ENCODE assay signal across 20 cellular contexts in genomic region chr1:30991852-30992606, GRCh38.
DNase-seq lines count a peak whose midpoint lies in the region; ATAC-seq, FAIRE-seq and TF ChIP-seq lines count a peak whose summit lies in the region.
"Had no signal": no experiment of that assay in that cellular context is flagged by ENCODE, and none has a peak within 500 bp of the region (broad histone marks: within the 10 kb centered on the region; RNA-seq: fewer than 3 reads in every experiment).

No MANE protein-coding gene starts in this region.

- H3K27ac ChIP-seq in CD8-positive, alpha-beta T cell (ENCODE audit: low read depth, low read length) = no peak overlapping the region
- no peak overlapping the region for H3K27ac ChIP-seq in H9 (ENCODE audit: insufficient read length, low read depth, low read length)
- no peak overlapping the region for H3K27ac ChIP-seq in WERI-Rb-1
- H3K27ac ChIP-seq: thyroid gland had no signal

- no peak overlapping the region for H4K8ac ChIP-seq in H9 (replicated peaks; ENCODE audit: insufficient read length, low read depth, low read length)

- H4K5ac ChIP-seq in H9 (ENCODE audit: insufficient read length, low read depth, low read length) = no peak overlapping the region

- no peak overlapping the region for H3K4me2 ChIP-seq in H9 (ENCODE audit: insufficient read depth, insufficient read length, low read length)

- H3K4me1 ChIP-seq in CD8-positive, alpha-beta T cell (ENCODE audit: insufficient read depth, low read length) = peaks cover 8% of the 10 kb centered on the region
- no peaks in the 10 kb centered on the region for H3K4me1 ChIP-seq in H9 (ENCODE audit: insufficient read depth, low read length)

- no peaks in the 10 kb centered on the region for H4K20me1 ChIP-seq in H9 (ENCODE audit: control insufficient read depth, insufficient read depth, insufficient read length)

- no peaks in the 10 kb centered on the region for H3K9me3 Mint-ChIP-seq in CD8-positive, alpha-beta T cell
- H3K9me3 Mint-ChIP-seq in H9 = no peaks in the 10 kb centered on the region
- H3K9me3 Mint-ChIP-seq in central memory CD8-positive, alpha-beta T cell = no peaks in the 10 kb centered on the region
- no peaks in the 10 kb centered on the region for H3K9me3 Mint-ChIP-seq in nephron progenitor cell
- H3K9me3 Mint-ChIP-seq: activated T-helper 17 cell treated with anti-CD3 and anti-CD28 coated beads, Interleukin-2, amount 50 U/mL, for 72 hours; stimulated activated effector memory CD8-positive, alpha-beta T cell treated with anti-CD3 and anti-CD28 coated beads, Interleukin-12 subunit alpha, Interleukin-12 subunit beta, amount 100 ng/mL, for 72 hours; WTC11 had no signal

- no peak overlapping the region for H3K18ac ChIP-seq in H9 (ENCODE audit: insufficient read length, low read depth, low read length)

- H3K27ac Mint-ChIP-seq in CD8-positive, alpha-beta T cell = peak overlapping the region; percentile 60
- H3K27ac Mint-ChIP-seq in H9 (peak overlapping the region in 2 of 3 experiments; percentile 33 to 62; a peak in 3 of 7 replicates), nephron progenitor cell (peak overlapping the region; percentile 53)
- H3K27ac Mint-ChIP-seq in central memory CD8-positive, alpha-beta T cell (ENCODE audit: low read depth) = peak overlapping the region; percentile 16
- H3K27ac Mint-ChIP-seq: activated T-helper 17 cell treated with anti-CD3 and anti-CD28 coated beads, Interleukin-2, amount 50 U/mL, for 72 hours; T-helper 1 cell treated with Interleukin-12 subunit alpha and Interleukin-12 subunit beta and Interleukin-4 antibody, amounts not matched to agents 30 μg/mL and 1 μg/mL, for 36 hours; WTC11 had no signal

- no peak overlapping the region for H2AK5ac ChIP-seq in H9 (ENCODE audit: insufficient read length, low read length)

- intact Hi-C loops in CD8-positive, alpha-beta T cell (cut with DNase I, micrococcal nuclease) = no loop called here

- no peak for FAIRE-seq in GM12891 (lab: Jason Lieb, UNC)
- FAIRE-seq: HTR-8/SVneo had no signal

- H3K79me2 ChIP-seq in H9 (ENCODE audit: insufficient read depth, low read length) = peaks cover 21% of the 10 kb centered on the region

- H2AFZ ChIP-seq in H9 (ENCODE audit: low read length) = no peak overlapping the region

- WGBS in H9 (ENCODE audit: extremely low coverage, insufficient read length, low lambda C conversion rate) = no CpG with 5 or more reads among the region's 6 CpGs

- H3K4me1 Mint-ChIP-seq in CD8-positive, alpha-beta T cell (ENCODE audit: low read depth) = peaks cover 79% of the 10 kb centered on the region
- H3K4me1 Mint-ChIP-seq in H9 (peaks cover 29 to 34% of the 10 kb centered on the region in 2 experiments), nephron progenitor cell (peaks cover 43% of the 10 kb centered on the region)
- H3K4me1 Mint-ChIP-seq in central memory CD8-positive, alpha-beta T cell = peaks cover 60% of the 10 kb centered on the region

- no peaks in the 10 kb centered on the region for H3K27me3 ChIP-seq in CD8-positive, alpha-beta T cell (ENCODE audit: insufficient read depth, low read length)
- no peaks in the 10 kb centered on the region for H3K27me3 ChIP-seq in H9 (ENCODE audit: insufficient read depth, low read length)
- no peaks in the 10 kb centered on the region for H3K27me3 ChIP-seq in WERI-Rb-1 (ENCODE audit: insufficient read depth, low read depth, severe bottlenecking)
- H3K27me3 ChIP-seq: thyroid gland had no signal

- no peak overlapping the region for H2BK20ac ChIP-seq in H9 (ENCODE audit: low read depth, low read length, poor library complexity, severe bottlenecking)

- H2BK5ac ChIP-seq in H9 (ENCODE audit: insufficient read length, low read length) = no peak overlapping the region

- no peak for DNase-seq in CD8-positive, alpha-beta T cell
- no peak for DNase-seq in H9
- DNase-seq in central memory CD8-positive, alpha-beta T cell (ENCODE audit: low spot score in 2 of 2) = no peak
- DNase-seq in nephron progenitor cell = no peak
- DNase-seq in GM12891 (ENCODE audit: insufficient read length, low spot score) = no peak
- DNase-seq in NCI-H2107 (lab: John Stamatoyannopoulos, UW) = no peak
- no peak for DNase-seq in WERI-Rb-1
- DNase-seq: COR-L47, left colon, mucosa of descending colon, NCI-H1105 treated with DMSO at 0.1 percent for 48 hours, NCI-H526, right cardiac atrium, thyroid gland had no signal

- H3K4ac ChIP-seq in H9 (ENCODE audit: low read depth, low read length) = no peak overlapping the region

- H3K23me2 ChIP-seq in H9 (ENCODE audit: insufficient read length, low read depth, low read length, poor library complexity, severe bottlenecking) = no peaks in the 10 kb centered on the region

- H3K9ac ChIP-seq in H9 (ENCODE audit: extremely low read depth, insufficient read length, low read length) = no peak overlapping the region

- POLR2A ChIA-PET in CD8-positive, alpha-beta T cell (lab: Charles Lee) = no interaction called here

- CTCF ChIA-PET in CD8-positive, alpha-beta T cell (lab: Charles Lee) = interaction anchor here (1.3 kb wide), 1 partner anchor 190 kb away, joined by 4 read pairs; no protein-coding TSS in a partner anchor

- no peak for TF ChIP-seq POLR2A in GM12891 (IDR thresholded peaks at IDR 0.05; ENCODE audit: low read depth, low read length)

- H2BK15ac ChIP-seq in H9 (ENCODE audit: low read depth, low read length) = no peak overlapping the region

- no peak overlapping the region for H2BK120ac ChIP-seq in H9 (ENCODE audit: low read depth, low read length, poor library complexity, severe bottlenecking)

- H2BK12ac ChIP-seq in H9 (ENCODE audit: insufficient read length, low read depth, low read length) = no peak overlapping the region

- peaks cover 3% of the 10 kb centered on the region for H3K79me1 ChIP-seq in H9 (ENCODE audit: insufficient read depth, low read depth, low read length, poor library complexity, severe bottlenecking)

- no peak overlapping the region for H3K4me3 Mint-ChIP-seq in CD8-positive, alpha-beta T cell
- no peak overlapping the region for H3K4me3 Mint-ChIP-seq in H9
- H3K4me3 Mint-ChIP-seq in central memory CD8-positive, alpha-beta T cell = no peak overlapping the region
- no peak overlapping the region for H3K4me3 Mint-ChIP-seq in nephron progenitor cell
- H3K4me3 Mint-ChIP-seq: activated T-helper 17 cell treated with anti-CD3 and anti-CD28 coated beads, Interleukin-2, amount 50 U/mL, for 72 hours; stimulated activated effector memory CD8-positive, alpha-beta T cell treated with anti-CD3 and anti-CD28 coated beads, Interleukin-12 subunit alpha, Interleukin-12 subunit beta, amount 100 ng/mL, for 72 hours; T-helper 1 cell treated with Interleukin-12 subunit alpha and Interleukin-12 subunit beta and Interleukin-4 antibody, amounts not matched to agents 30 μg/mL and 1 μg/mL, for 36 hours; WTC11 had no signal

- H4K91ac ChIP-seq in H9 (ENCODE audit: insufficient read length, low read depth, low read length) = no peak overlapping the region

- no peak overlapping the region for H3K23ac ChIP-seq in H9 (ENCODE audit: insufficient read length, low read depth, low read length)

- no peak for ATAC-seq in CD8-positive, alpha-beta T cell
- ATAC-seq in central memory CD8-positive, alpha-beta T cell (replicated peaks; ENCODE audit: extremely low read depth, poor library complexity, severe bottlenecking) = no peak
- ATAC-seq: activated T-helper 17 cell treated with anti-CD3 and anti-CD28 coated beads, Interleukin-2, amount 50 U/mL, for 72 hours; esophagus mucosa; left colon; mucosa of descending colon; stimulated activated effector memory CD8-positive, alpha-beta T cell treated with anti-CD3 and anti-CD28 coated beads, Interleukin-12 subunit alpha, Interleukin-12 subunit beta, amount 100 ng/mL, for 72 hours; WTC11 had no signal

- peaks cover 82% of the 10 kb centered on the region for H3K36me3 Mint-ChIP-seq in CD8-positive, alpha-beta T cell
- H3K36me3 Mint-ChIP-seq in H9 (ENCODE audit: insufficient read depth in 1 of 3, low read depth in 3 of 3) (peaks cover 19 to 68% (median 49%) of the 10 kb centered on the region in 3 experiments; a peak in 6 of 7 replicates), nephron progenitor cell (ENCODE audit: low read depth) (peaks cover 84% of the 10 kb centered on the region)
- H3K36me3 Mint-ChIP-seq in central memory CD8-positive, alpha-beta T cell (ENCODE audit: insufficient read depth) = peaks cover 46% of the 10 kb centered on the region

- H3T11ph ChIP-seq in H9 (ENCODE audit: low read length) = no peak overlapping the region

- H3K36me3 ChIP-seq in CD8-positive, alpha-beta T cell (ENCODE audit: insufficient read depth, low read length) = peaks cover 35% of the 10 kb centered on the region
- H3K36me3 ChIP-seq in WERI-Rb-1 = peaks cover 87% of the 10 kb centered on the region

- H3K56ac ChIP-seq in H9 (ENCODE audit: insufficient read length, low read depth, low read length) = no peak overlapping the region

- H3K9me3 ChIP-seq in CD8-positive, alpha-beta T cell (ENCODE audit: low read length) = no peaks in the 10 kb centered on the region
- no peaks in the 10 kb centered on the region for H3K9me3 ChIP-seq in H9 (ENCODE audit: control insufficient read depth, low read depth, low read length)
- no peaks in the 10 kb centered on the region for H3K9me3 ChIP-seq in WERI-Rb-1 (ENCODE audit: severe bottlenecking)
- H3K9me3 ChIP-seq: mucosa of descending colon, thyroid gland had no signal

- no peak overlapping the region for H3K4me3 ChIP-seq in CD8-positive, alpha-beta T cell (ENCODE audit: low read depth, low read length)
- H3K4me3 ChIP-seq in WERI-Rb-1 (ENCODE audit: low read depth, low read length) = no peak overlapping the region
- H3K4me3 ChIP-seq: mucosa of descending colon, thyroid gland had no signal

- no peak for TF ChIP-seq CTCF in CD8-positive, alpha-beta T cell (IDR thresholded peaks at IDR 0.05)
- no peak for TF ChIP-seq CTCF in H9 (conservative IDR thresholded peaks at IDR 0.05)
- TF ChIP-seq CTCF in nephron progenitor cell (IDR thresholded peaks at IDR 0.05) = no peak
- TF ChIP-seq CTCF in WERI-Rb-1 (IDR thresholded peaks at IDR 0.05; ENCODE audit: low read depth, low read length) = no peak

- H3K14ac ChIP-seq in H9 (ENCODE audit: insufficient read depth, low read length) = no peak overlapping the region

- no peaks in the 10 kb centered on the region for H3K27me3 Mint-ChIP-seq in CD8-positive, alpha-beta T cell (ENCODE audit: low read depth)
- H3K27me3 Mint-ChIP-seq in H9 (ENCODE audit: low read depth) = no peaks in the 10 kb centered on the region
- H3K27me3 Mint-ChIP-seq in central memory CD8-positive, alpha-beta T cell = no peaks in the 10 kb centered on the region
- H3K27me3 Mint-ChIP-seq in nephron progenitor cell (ENCODE audit: low read depth, poor library complexity) = no peaks in the 10 kb centered on the region
- H3K27me3 Mint-ChIP-seq: activated T-helper 17 cell treated with anti-CD3 and anti-CD28 coated beads, Interleukin-2, amount 50 U/mL, for 72 hours had no signal

TF ChIP-seq in GM12891, 5 proteins besides CTCF, POLR2A, EP300 and RAD21:
- no peak for TF ChIP-seq TAF1 (IDR thresholded peaks at IDR 0.05; ENCODE audit: low read depth, low read length)
- TF ChIP-seq POU2F2 (IDR thresholded peaks at IDR 0.05; ENCODE audit: low read depth, low read length) = no peak
- no peak for TF ChIP-seq SPI1 (IDR thresholded peaks at IDR 0.05; ENCODE audit: low read depth, low read length)
- TF ChIP-seq PAX5 (IDR thresholded peaks at IDR 0.05; ENCODE audit: insufficient read depth, low read length, severe bottlenecking) = no peak
- TF ChIP-seq POLR2AphosphoS5 (IDR thresholded peaks at IDR 0.05; ENCODE audit: low read depth, low read length) = no peak
